11 cellular contexts compared by ENCODE assay signal in genomic region chr15:95981209-95981608, GRCh38.
"Had no signal": no experiment of that assay in that cellular context is flagged by ENCODE, and none has a peak within 500 bp of the region (broad histone marks: within the 10 kb centered on the region; RNA-seq: fewer than 3 reads in every experiment).

No MANE protein-coding gene starts in this region.

- H3K9ac ChIP-seq: GM23248 had no signal

- DNase-seq: GM23248, GOT3, H7, H9, HCEC 1CT, HFFc6 had no signal

- H3K36me3 ChIP-seq: HAP-1 had no signal

- H3K4me3 ChIP-seq: GM23248, GM23338, HAP-1 had no signal

- FAIRE-seq: H1, H54 had no signal

- H3K4me1 ChIP-seq: HAP-1 had no signal

- H2AFZ ChIP-seq: GM23248, GM23338 had no signal

- H3K27ac ChIP-seq: GM23248 had no signal

- H3K27ac Mint-ChIP-seq: GM23338, H9, HFFc6 had no signal

- H3K9me3 ChIP-seq: HAP-1 had no signal

- H3K4me3 Mint-ChIP-seq: GM23338, H9, HFFc6 had no signal

- H3K4me1 Mint-ChIP-seq: GM23338, H9 had no signal

- ATAC-seq: GM23338, HCT116 had no signal

- H3K4me2 ChIP-seq: GM23338 had no signal

- H3K9me3 Mint-ChIP-seq: GM23338, H9, HFFc6 had no signal
